22 cellular contexts compared by ENCODE assay signal in the genomic region with DNA sequence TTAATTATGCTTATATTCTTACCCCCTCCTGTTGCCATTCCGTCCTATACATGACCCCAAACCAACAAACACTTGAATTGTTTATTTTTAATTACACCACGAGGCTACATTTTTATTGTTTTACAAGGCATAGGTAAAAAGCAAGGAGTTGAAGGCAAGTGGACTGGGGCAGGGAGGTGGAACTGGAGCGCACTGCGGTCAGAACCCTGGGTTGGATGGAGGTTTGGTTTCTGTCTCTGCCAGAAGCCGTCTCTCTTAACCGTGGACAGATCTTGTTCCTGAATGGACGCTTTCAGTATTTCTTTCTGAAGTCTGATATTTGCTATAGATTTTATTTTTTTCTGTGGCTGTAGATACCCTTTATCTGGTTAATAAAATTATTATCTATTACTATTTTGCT. TPM values are rescaled to one million over a fixed set of nuclear protein-coding genes. Genes with fewer than 3 reads are reported as not detected.
DNase-seq lines count a peak whose midpoint lies in the region; ATAC-seq and TF ChIP-seq lines count a peak whose summit lies in the region.
"Had no signal": no experiment of that assay in that cellular context is flagged by ENCODE, and none has a peak within 500 bp of the region (broad histone marks: within the 10 kb centered on the region; RNA-seq: fewer than 3 reads in every experiment).

No MANE protein-coding gene starts in this region.

- peak overlapping the region; percentile 60 for H3K4me3 Mint-ChIP-seq in activated CD4-positive, alpha-beta T cell treated with anti-CD3 and anti-CD28 coated beads, Interleukin-2, amount 10 ng/mL, durations not matched to agents 7 days and 5 days
- H3K4me3 Mint-ChIP-seq in activated CD4-positive, alpha-beta T cell treated with anti-CD3 and anti-CD28 coated beads, Interleukin-2, amount 10 ng/mL, durations not matched to agents 24 days and 14 days: no peak overlapping the region
- peak overlapping the region; percentile 83 to 93 (median 86) for H3K4me3 Mint-ChIP-seq in CD8-positive, alpha-beta memory T cell
- peak overlapping the region; percentile 88 for H3K4me3 Mint-ChIP-seq in activated naive CD8-positive, alpha-beta T cell
- H3K4me3 Mint-ChIP-seq: GM23338 had no signal

- POLR2A ChIA-PET in activated CD4-positive, alpha-beta T cell treated with anti-CD3 and anti-CD28 coated beads, Interleukin-2, amount 10 ng/mL, durations not matched to agents 7 days and 5 days (lab: Charles Lee): interaction anchor here (0.6 kb wide), 1 partner anchor 1998 kb away, joined by 3 read pairs; no protein-coding TSS in a partner anchor
- POLR2A ChIA-PET in CD8-positive, alpha-beta memory T cell (lab: Charles Lee): interaction anchor here (1.0 kb wide), 1 partner anchor 20 kb away, joined by 3 read pairs; a partner anchor contains a TSS

- no peaks in the 10 kb centered on the region for H3K79me2 ChIP-seq in osteoblast (ENCODE audit: insufficient read depth, low read length)

- H4K20me1 ChIP-seq in osteoblast (ENCODE audit: insufficient read depth, low read length): no peaks in the 10 kb centered on the region

- intact Hi-C loops in activated CD4-positive, alpha-beta T cell treated with anti-CD3 and anti-CD28 coated beads, Interleukin-2, amount 10 ng/mL, durations not matched to agents 24 days and 14 days (cut with micrococcal nuclease): no loop called here

- no peaks in the 10 kb centered on the region for H3K9me3 ChIP-seq in CD8-positive, alpha-beta memory T cell (ENCODE audit: low read length)
- H3K9me3 ChIP-seq in osteoblast (ENCODE audit: low read depth, low read length): no peaks in the 10 kb centered on the region
- H3K9me3 ChIP-seq: esophagus muscularis mucosa, gastrocnemius medialis, lower lobe of right lung, vagina had no signal

- H3K36me3 Mint-ChIP-seq in activated CD4-positive, alpha-beta T cell treated with anti-CD3 and anti-CD28 coated beads, Interleukin-2, amount 10 ng/mL, durations not matched to agents 7 days and 5 days (ENCODE audit: low read depth): peaks cover 4% of the 10 kb centered on the region
- H3K36me3 Mint-ChIP-seq in activated CD4-positive, alpha-beta T cell treated with anti-CD3 and anti-CD28 coated beads, Interleukin-2, amount 10 ng/mL, durations not matched to agents 24 days and 14 days (ENCODE audit: low read depth): no peaks in the 10 kb centered on the region
- H3K36me3 Mint-ChIP-seq in CD8-positive, alpha-beta memory T cell: peaks cover 0 to 4% (median 1%) of the 10 kb centered on the region in 3 donors
- H3K36me3 Mint-ChIP-seq in activated naive CD8-positive, alpha-beta T cell: no peaks in the 10 kb centered on the region

- H2AFZ ChIP-seq in osteoblast (ENCODE audit: low read length): peak overlapping the region; percentile 90

- CTCF ChIA-PET in activated CD4-positive, alpha-beta T cell treated with anti-CD3 and anti-CD28 coated beads, Interleukin-2, amount 10 ng/mL, durations not matched to agents 7 days and 5 days (lab: Charles Lee): no interaction called here
- CTCF ChIA-PET in CD8-positive, alpha-beta memory T cell (lab: Charles Lee): interaction anchor here (1.1 to 1.5 kb wide), 2 partner anchors 19 kb away, joined by 3 to 12 read pairs; a partner anchor contains a TSS

- no peaks in the 10 kb centered on the region for H3K27me3 Mint-ChIP-seq in activated CD4-positive, alpha-beta T cell treated with anti-CD3 and anti-CD28 coated beads, Interleukin-2, amount 10 ng/mL, durations not matched to agents 7 days and 5 days
- H3K27me3 Mint-ChIP-seq in activated CD4-positive, alpha-beta T cell treated with anti-CD3 and anti-CD28 coated beads, Interleukin-2, amount 10 ng/mL, durations not matched to agents 24 days and 14 days: peaks cover 6% of the 10 kb centered on the region
- peaks cover 0 to 9% of the 10 kb centered on the region in 2 donors for H3K27me3 Mint-ChIP-seq in CD8-positive, alpha-beta memory T cell
- H3K27me3 Mint-ChIP-seq in activated naive CD8-positive, alpha-beta T cell: peaks cover 7% of the 10 kb centered on the region

- H3K27ac Mint-ChIP-seq in activated CD4-positive, alpha-beta T cell treated with anti-CD3 and anti-CD28 coated beads, Interleukin-2, amount 10 ng/mL, durations not matched to agents 7 days and 5 days: peak overlapping the region; percentile 76
- no peak overlapping the region for H3K27ac Mint-ChIP-seq in activated CD4-positive, alpha-beta T cell treated with anti-CD3 and anti-CD28 coated beads, Interleukin-2, amount 10 ng/mL, durations not matched to agents 24 days and 14 days
- peak overlapping the region in 4 of 8 donors; percentile 59 to 83 (median 73) for H3K27ac Mint-ChIP-seq in CD8-positive, alpha-beta memory T cell
- peak overlapping the region; percentile 80 for H3K27ac Mint-ChIP-seq in activated naive CD8-positive, alpha-beta T cell
- H3K27ac Mint-ChIP-seq: GM23338 had no signal

- peaks cover 7% of the 10 kb centered on the region for H3K9me3 Mint-ChIP-seq in activated CD4-positive, alpha-beta T cell treated with anti-CD3 and anti-CD28 coated beads, Interleukin-2, amount 10 ng/mL, durations not matched to agents 7 days and 5 days
- peaks cover 4% of the 10 kb centered on the region for H3K9me3 Mint-ChIP-seq in activated CD4-positive, alpha-beta T cell treated with anti-CD3 and anti-CD28 coated beads, Interleukin-2, amount 10 ng/mL, durations not matched to agents 24 days and 14 days
- H3K9me3 Mint-ChIP-seq in CD8-positive, alpha-beta memory T cell: peaks cover 0 to 7% (median 0%) of the 10 kb centered on the region in 5 donors
- H3K9me3 Mint-ChIP-seq in activated naive CD8-positive, alpha-beta T cell (ENCODE audit: low read depth): no peaks in the 10 kb centered on the region

- H3K36me3 ChIP-seq in CD8-positive, alpha-beta memory T cell (ENCODE audit: insufficient read depth, low read length): no peaks in the 10 kb centered on the region
- no peaks in the 10 kb centered on the region for H3K36me3 ChIP-seq in osteoblast (ENCODE audit: insufficient read depth, low read length)
- H3K36me3 ChIP-seq: esophagus muscularis mucosa, gastrocnemius medialis, lower lobe of right lung, vagina had no signal

- TF ChIP-seq CTCF in osteoblast (IDR thresholded peaks at IDR 0.05; ENCODE audit: extremely low read depth, low read depth, low read length): no peak

- peak overlapping the region; percentile 61 for H3K4me3 ChIP-seq in CD8-positive, alpha-beta memory T cell (ENCODE audit: low read length)
- peak overlapping the region; percentile 57 for H3K4me3 ChIP-seq in osteoblast (ENCODE audit: insufficient read depth, low read length)
- H3K4me3 ChIP-seq: esophagus muscularis mucosa, gastrocnemius medialis, GM12878, GM23338, lower lobe of right lung, vagina had no signal

- ATAC-seq in HG02970 (IDR thresholded peaks at IDR 0.05; ENCODE audit: low FRiP score, unreplicated experiment): no peak
- ATAC-seq: gastrocnemius medialis, GM12878, GM23338, lower lobe of right lung had no signal

- H3K4me1 Mint-ChIP-seq in activated CD4-positive, alpha-beta T cell treated with anti-CD3 and anti-CD28 coated beads, Interleukin-2, amount 10 ng/mL, durations not matched to agents 7 days and 5 days: peaks cover 20% of the 10 kb centered on the region
- peaks cover 9% of the 10 kb centered on the region for H3K4me1 Mint-ChIP-seq in activated CD4-positive, alpha-beta T cell treated with anti-CD3 and anti-CD28 coated beads, Interleukin-2, amount 10 ng/mL, durations not matched to agents 24 days and 14 days
- H3K4me1 Mint-ChIP-seq in CD8-positive, alpha-beta memory T cell: peaks cover 28 to 50% (median 30%) of the 10 kb centered on the region in 3 donors
- peaks cover 31% of the 10 kb centered on the region for H3K4me1 Mint-ChIP-seq in activated naive CD8-positive, alpha-beta T cell (ENCODE audit: low read depth)
- H3K4me1 Mint-ChIP-seq: GM23338 had no signal

- no peak overlapping the region for H3K27ac ChIP-seq in CD8-positive, alpha-beta memory T cell (ENCODE audit: low read depth, low read length)
- no peak overlapping the region for H3K27ac ChIP-seq in osteoblast (ENCODE audit: low read depth, low read length)
- H3K27ac ChIP-seq: esophagus muscularis mucosa, gastrocnemius medialis, lower lobe of right lung, vagina had no signal

- no peaks in the 10 kb centered on the region for H3K27me3 ChIP-seq in CD8-positive, alpha-beta memory T cell (ENCODE audit: insufficient read depth, low read length, poor library complexity, severe bottlenecking)
- no peaks in the 10 kb centered on the region for H3K27me3 ChIP-seq in osteoblast (ENCODE audit: insufficient read depth, low read length)
- H3K27me3 ChIP-seq: esophagus muscularis mucosa, gastrocnemius medialis, vagina had no signal

- H3K4me2 ChIP-seq in osteoblast (ENCODE audit: insufficient read depth, low read length): peak overlapping the region; percentile 46
- H3K4me2 ChIP-seq: GM23338 had no signal

- no peak for DNase-seq in activated CD4-positive, alpha-beta T cell treated with anti-CD3 and anti-CD28 coated beads, Interleukin-2, amount 10 ng/mL, durations not matched to agents 7 days and 5 days
- no peak for DNase-seq in activated CD4-positive, alpha-beta T cell treated with anti-CD3 and anti-CD28 coated beads, Interleukin-2, amount 10 ng/mL, durations not matched to agents 24 days and 14 days
- DNase-seq in CD8-positive, alpha-beta memory T cell: no peak
- no peak for DNase-seq in osteoblast (ENCODE audit: insufficient read length, low spot score, missing footprints)
- no peak for DNase-seq in D341Med (ENCODE audit: low spot score)
- no peak for DNase-seq in NCI-H2029 treated with DMSO at 0.1 percent for 48 hours (lab: John Stamatoyannopoulos, UW)
- DNase-seq: activated CD4-positive, alpha-beta T cell treated with anti-CD3 and anti-CD28 coated beads, Interleukin-2, amount 50 U/mL, for 4 hours; activated effector memory CD4-positive, alpha-beta T cell treated with anti-CD3 and anti-CD28 coated beads, Interleukin-2, amount 50 U/mL, for 16 hours; C1 segment of cervical spinal cord; effector CD8-positive, alpha-beta T cell; gastrocnemius medialis; IMR-90; lower lobe of right lung; NCI-H1436 treated with DMSO at 0.1 percent for 48 hours; SW 1271 had no signal

- no peaks in the 10 kb centered on the region for H3K4me1 ChIP-seq in CD8-positive, alpha-beta memory T cell (ENCODE audit: insufficient read depth, low read length)
- H3K4me1 ChIP-seq in osteoblast (ENCODE audit: insufficient read depth, low read length): peaks cover 3% of the 10 kb centered on the region
- H3K4me1 ChIP-seq: esophagus muscularis mucosa, gastrocnemius medialis, lower lobe of right lung, vagina had no signal

RNA-seq across cellular contexts. Expression of a gene that starts 19.9 kb away (rescaled TPM):
- 1 to 10 TPM; 4.0 to 4.1 TPM for total RNA-seq in activated CD4-positive, alpha-beta T cell treated with anti-CD3 and anti-CD28 coated beads, Interleukin-2, amount 10 ng/mL, durations not matched to agents 7 days and 5 days
- 0.72 and 1.5 TPM in 2 replicates for total RNA-seq in activated CD4-positive, alpha-beta T cell treated with anti-CD3 and anti-CD28 coated beads, Interleukin-2, amount 10 ng/mL, durations not matched to agents 24 days and 14 days
- 1 to 10 TPM; 3.5 to 4.5 TPM for total RNA-seq in CD8-positive, alpha-beta memory T cell
- 11.1 TPM for polyA plus RNA-seq in CD8-positive, alpha-beta memory T cell
- 2,046 and 2,181 TPM in 2 replicates for total RNA-seq in osteoblast

RNA-seq across cellular contexts. Expression of a gene that starts 52.7 kb away (rescaled TPM):
- total RNA-seq in activated CD4-positive, alpha-beta T cell treated with anti-CD3 and anti-CD28 coated beads, Interleukin-2, amount 10 ng/mL, durations not matched to agents 7 days and 5 days: not detected
- not detected in 2 replicates for total RNA-seq in activated CD4-positive, alpha-beta T cell treated with anti-CD3 and anti-CD28 coated beads, Interleukin-2, amount 10 ng/mL, durations not matched to agents 24 days and 14 days
- total RNA-seq in CD8-positive, alpha-beta memory T cell: not detected
- not detected for polyA plus RNA-seq in CD8-positive, alpha-beta memory T cell
- total RNA-seq in osteoblast: 0.59 and 4.0 TPM in 2 replicates
- total RNA-seq: esophagus muscularis mucosa, GM23338, IMR-90, lower lobe of right lung had no signal
- polyA plus RNA-seq: GM12878, GM23338, IMR-90, keratinocyte had no signal

Comparison
In these comparisons a context has a peak if more than half of its experiments do, and no peak if none do; other contexts are left out.
1. RNA of a gene that starts 19.9 kb away (total RNA-seq): 2,046 to 2,181 TPM in osteoblast; 3.5 to 4.5 TPM in CD8-positive, alpha-beta memory T cell, 4.0 to 4.1 TPM in activated CD4-positive, alpha-beta T cell treated with anti-CD3 and anti-CD28 coated beads, Interleukin-2, amount 10 ng/mL, durations not matched to agents 7 days and 5 days and 0.72 to 1.5 TPM in activated CD4-positive, alpha-beta T cell treated with anti-CD3 and anti-CD28 coated beads, Interleukin-2, amount 10 ng/mL, durations not matched to agents 24 days and 14 days; every median in the first group is over 100 times any median in the second.